1 cellular context compared by ENCODE assay signal in genomic region chr11:67506426-67507032, GRCh38.
TF ChIP-seq lines count a peak whose summit lies in the region.

No MANE protein-coding gene starts in this region.

TF ChIP-seq in GM23338, 12 proteins besides CTCF, POLR2A, EP300 and RAD21 (continued from another document):
- TF ChIP-seq, protein P1, sequence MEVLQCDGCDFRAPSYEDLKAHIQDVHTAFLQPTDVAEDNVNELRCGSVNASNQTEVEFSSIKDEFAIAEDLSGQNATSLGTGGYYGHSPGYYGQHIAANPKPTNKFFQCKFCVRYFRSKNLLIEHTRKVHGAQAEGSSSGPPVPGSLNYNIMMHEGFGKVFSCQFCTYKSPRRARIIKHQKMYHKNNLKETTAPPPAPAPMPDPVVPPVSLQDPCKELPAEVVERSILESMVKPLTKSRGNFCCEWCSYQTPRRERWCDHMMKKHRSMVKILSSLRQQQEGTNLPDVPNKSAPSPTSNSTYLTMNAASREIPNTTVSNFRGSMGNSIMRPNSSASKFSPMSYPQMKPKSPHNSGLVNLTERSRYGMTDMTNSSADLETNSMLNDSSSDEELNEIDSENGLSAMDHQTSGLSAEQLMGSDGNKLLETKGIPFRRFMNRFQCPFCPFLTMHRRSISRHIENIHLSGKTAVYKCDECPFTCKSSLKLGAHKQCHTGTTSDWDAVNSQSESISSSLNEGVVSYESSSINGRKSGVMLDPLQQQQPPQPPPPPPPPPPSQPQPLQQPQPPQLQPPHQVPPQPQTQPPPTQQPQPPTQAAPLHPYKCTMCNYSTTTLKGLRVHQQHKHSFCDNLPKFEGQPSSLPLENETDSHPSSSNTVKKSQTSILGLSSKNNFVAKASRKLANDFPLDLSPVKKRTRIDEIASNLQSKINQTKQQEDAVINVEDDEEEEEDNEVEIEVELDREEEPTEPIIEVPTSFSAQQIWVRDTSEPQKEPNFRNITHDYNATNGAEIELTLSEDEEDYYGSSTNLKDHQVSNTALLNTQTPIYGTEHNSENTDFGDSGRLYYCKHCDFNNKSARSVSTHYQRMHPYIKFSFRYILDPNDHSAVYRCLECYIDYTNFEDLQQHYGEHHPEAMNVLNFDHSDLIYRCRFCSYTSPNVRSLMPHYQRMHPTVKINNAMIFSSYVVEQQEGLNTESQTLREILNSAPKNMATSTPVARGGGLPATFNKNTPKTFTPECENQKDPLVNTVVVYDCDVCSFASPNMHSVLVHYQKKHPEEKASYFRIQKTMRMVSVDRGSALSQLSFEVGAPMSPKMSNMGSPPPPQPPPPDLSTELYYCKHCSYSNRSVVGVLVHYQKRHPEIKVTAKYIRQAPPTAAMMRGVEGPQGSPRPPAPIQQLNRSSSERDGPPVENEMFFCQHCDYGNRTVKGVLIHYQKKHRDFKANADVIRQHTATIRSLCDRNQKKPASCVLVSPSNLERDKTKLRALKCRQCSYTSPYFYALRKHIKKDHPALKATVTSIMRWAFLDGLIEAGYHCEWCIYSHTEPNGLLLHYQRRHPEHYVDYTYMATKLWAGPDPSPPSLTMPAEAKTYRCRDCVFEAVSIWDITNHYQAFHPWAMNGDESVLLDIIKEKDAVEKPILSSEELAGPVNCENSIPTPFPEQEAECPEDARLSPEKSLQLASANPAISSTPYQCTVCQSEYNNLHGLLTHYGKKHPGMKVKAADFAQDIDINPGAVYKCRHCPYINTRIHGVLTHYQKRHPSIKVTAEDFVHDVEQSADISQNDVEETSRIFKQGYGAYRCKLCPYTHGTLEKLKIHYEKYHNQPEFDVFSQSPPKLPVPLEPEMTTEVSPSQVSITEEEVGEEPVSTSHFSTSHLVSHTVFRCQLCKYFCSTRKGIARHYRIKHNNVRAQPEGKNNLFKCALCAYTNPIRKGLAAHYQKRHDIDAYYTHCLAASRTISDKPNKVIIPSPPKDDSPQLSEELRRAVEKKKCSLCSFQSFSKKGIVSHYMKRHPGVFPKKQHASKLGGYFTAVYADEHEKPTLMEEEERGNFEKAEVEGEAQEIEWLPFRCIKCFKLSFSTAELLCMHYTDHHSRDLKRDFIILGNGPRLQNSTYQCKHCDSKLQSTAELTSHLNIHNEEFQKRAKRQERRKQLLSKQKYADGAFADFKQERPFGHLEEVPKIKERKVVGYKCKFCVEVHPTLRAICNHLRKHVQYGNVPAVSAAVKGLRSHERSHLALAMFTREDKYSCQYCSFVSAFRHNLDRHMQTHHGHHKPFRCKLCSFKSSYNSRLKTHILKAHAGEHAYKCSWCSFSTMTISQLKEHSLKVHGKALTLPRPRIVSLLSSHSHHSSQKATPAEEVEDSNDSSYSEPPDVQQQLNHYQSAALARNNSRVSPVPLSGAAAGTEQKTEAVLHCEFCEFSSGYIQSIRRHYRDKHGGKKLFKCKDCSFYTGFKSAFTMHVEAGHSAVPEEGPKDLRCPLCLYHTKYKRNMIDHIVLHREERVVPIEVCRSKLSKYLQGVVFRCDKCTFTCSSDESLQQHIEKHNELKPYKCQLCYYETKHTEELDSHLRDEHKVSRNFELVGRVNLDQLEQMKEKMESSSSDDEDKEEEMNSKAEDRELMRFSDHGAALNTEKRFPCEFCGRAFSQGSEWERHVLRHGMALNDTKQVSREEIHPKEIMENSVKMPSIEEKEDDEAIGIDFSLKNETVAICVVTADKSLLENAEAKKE (CRISPR knock-in tag; IDR thresholded peaks at IDR 0.05), result no peak
- no peak for TF ChIP-seq ZNF114 (CRISPR knock-in tag; IDR thresholded peaks at IDR 0.05)
- no peak for TF ChIP-seq EZH2phosphoT487 (IDR thresholded peaks at IDR 0.05; ENCODE audit: unreplicated experiment)
